In the genomic region with DNA sequence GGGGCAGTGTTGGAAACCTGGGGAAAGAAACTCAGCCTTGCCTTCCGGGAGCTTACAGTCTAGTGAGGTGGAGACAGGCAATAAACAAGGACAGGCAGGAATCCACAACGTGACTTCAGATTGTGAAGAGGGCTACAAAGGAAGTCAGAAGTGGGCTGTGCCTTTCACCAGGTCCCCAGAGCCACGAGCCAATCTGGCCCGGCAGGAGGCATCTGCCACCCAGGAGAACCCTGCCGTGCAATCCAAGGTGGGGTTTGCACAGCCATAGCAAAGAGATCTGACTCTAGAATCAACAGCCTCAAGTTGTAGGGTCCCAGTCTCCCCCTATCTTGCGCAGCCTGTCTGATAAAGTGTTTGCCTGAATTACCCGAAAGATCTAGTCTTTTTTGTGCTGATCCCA, we compare ENCODE assay signal across 16 cellular contexts. TPM values are rescaled to one million over a fixed set of nuclear protein-coding genes. Genes with fewer than 3 reads are reported as not detected.
DNase-seq lines count a peak whose midpoint lies in the region; ATAC-seq and TF ChIP-seq lines count a peak whose summit lies in the region.
"Had no signal": no experiment of that assay in that cellular context is flagged by ENCODE, and none has a peak within 500 bp of the region (broad histone marks: within the 10 kb centered on the region; RNA-seq: fewer than 3 reads in every experiment).

No MANE protein-coding gene starts in this region.

- no peaks in the 10 kb centered on the region for H3K36me3 ChIP-seq in tibial artery
- H3K36me3 ChIP-seq: ovary, spleen had no signal

- no peak overlapping the region for H3K4me3 ChIP-seq in tibial artery
- H3K4me3 ChIP-seq: ovary had no signal

- no peaks in the 10 kb centered on the region for H3K9me3 Mint-ChIP-seq in T-helper 2 cell treated with Interferon-gamma antibody and Interleukin-4, amounts not matched to agents 5 μg/mL and 100 μg/mL, for 36 hours
- H3K9me3 Mint-ChIP-seq in activated CD4-positive, alpha-beta memory T cell treated with anti-CD3 and anti-CD28 coated beads, Interleukin-2, amount 10 ng/mL, durations not matched to agents 7 days and 5 days, result no peaks in the 10 kb centered on the region
- H3K9me3 Mint-ChIP-seq in natural killer cell treated with Interleukin-12 subunit alpha and Interleukin-12 subunit beta and Interleukin-15 and Interleukin-18, amount 100 ng/mL, for 72 hours, result no peaks in the 10 kb centered on the region

- peaks cover 13% of the 10 kb centered on the region for H3K36me3 Mint-ChIP-seq in T-helper 2 cell treated with Interferon-gamma antibody and Interleukin-4, amounts not matched to agents 5 μg/mL and 100 μg/mL, for 36 hours (ENCODE audit: low read depth)
- H3K36me3 Mint-ChIP-seq in activated CD4-positive, alpha-beta memory T cell treated with anti-CD3 and anti-CD28 coated beads, Interleukin-2, amount 10 ng/mL, durations not matched to agents 7 days and 5 days (ENCODE audit: low read depth), result peaks cover 32% of the 10 kb centered on the region
- peaks cover 5% of the 10 kb centered on the region for H3K36me3 Mint-ChIP-seq in natural killer cell treated with Interleukin-12 subunit alpha and Interleukin-12 subunit beta and Interleukin-15 and Interleukin-18, amount 100 ng/mL, for 72 hours

- H3K27ac ChIP-seq in tibial artery, result no peak overlapping the region
- H3K27ac ChIP-seq: ovary, spleen had no signal

- no peak for DNase-seq in T-helper 2 cell treated with Interferon-gamma antibody and Interleukin-4, amounts not matched to agents 5 μg/mL and 100 μg/mL, for 36 hours (ENCODE audit: low spot score)
- DNase-seq in T-helper 2 cell, result no peak
- peak; percentile 9 for DNase-seq in Daoy (ENCODE audit: low read depth)
- DNase-seq in activated CD4-positive, alpha-beta memory T cell treated with anti-CD3 and anti-CD28 coated beads, Interleukin-2, amount 10 ng/mL, durations not matched to agents 7 days and 5 days, result no peak
- DNase-seq in natural killer cell treated with Interleukin-12 subunit alpha and Interleukin-12 subunit beta and Interleukin-15 and Interleukin-18, amount 100 ng/mL, for 72 hours (ENCODE audit: low spot score), result no peak
- DNase-seq in cortex of kidney (lab: John Stamatoyannopoulos, UW), result no peak
- DNase-seq in tibial artery, result no peak
- DNase-seq: aorta; DMS79; effector CD8-positive, alpha-beta T cell; ovary; spleen had no signal

- CTCF ChIA-PET in activated CD4-positive, alpha-beta memory T cell treated with anti-CD3 and anti-CD28 coated beads, Interleukin-2, amount 10 ng/mL, durations not matched to agents 7 days and 5 days (lab: Charles Lee), result interaction anchor here (1.8 to 2.0 kb wide), 2 partner anchors 22 to 163 kb away, joined by 6 to 7 read pairs; no protein-coding TSS in a partner anchor

- ATAC-seq in natural killer cell treated with Interleukin-12 subunit alpha and Interleukin-12 subunit beta and Interleukin-15 and Interleukin-18, amount 100 ng/mL, for 72 hours, result no peak
- ATAC-seq in activated CD4-positive, CD25-positive, alpha-beta regulatory T cell treated with anti-CD3 and anti-CD28 coated beads, Interleukin-2, amount 50 U/mL, for 24 hours, result no peak

- peaks cover 31% of the 10 kb centered on the region for H3K4me1 Mint-ChIP-seq in T-helper 2 cell treated with Interferon-gamma antibody and Interleukin-4, amounts not matched to agents 5 μg/mL and 100 μg/mL, for 36 hours (ENCODE audit: low read depth)
- peaks cover 51% of the 10 kb centered on the region for H3K4me1 Mint-ChIP-seq in activated CD4-positive, alpha-beta memory T cell treated with anti-CD3 and anti-CD28 coated beads, Interleukin-2, amount 10 ng/mL, durations not matched to agents 7 days and 5 days
- peaks cover 49 to 53% of the 10 kb centered on the region in 2 donors for H3K4me1 Mint-ChIP-seq in natural killer cell treated with Interleukin-12 subunit alpha and Interleukin-12 subunit beta and Interleukin-15 and Interleukin-18, amount 100 ng/mL, for 72 hours (ENCODE audit: low read depth in 2 of 2)

- H3K27me3 ChIP-seq in tibial artery, result peaks cover 10 to 98% of the 10 kb centered on the region in 2 donors
- H3K27me3 ChIP-seq: ovary had no signal

- peaks cover 0 to 44% (median 30%) of the 10 kb centered on the region in 4 donors for H3K4me1 ChIP-seq in tibial artery

- H3K27me3 Mint-ChIP-seq in T-helper 2 cell treated with Interferon-gamma antibody and Interleukin-4, amounts not matched to agents 5 μg/mL and 100 μg/mL, for 36 hours (ENCODE audit: low read depth), result peaks cover 92% of the 10 kb centered on the region
- H3K27me3 Mint-ChIP-seq in activated CD4-positive, alpha-beta memory T cell treated with anti-CD3 and anti-CD28 coated beads, Interleukin-2, amount 10 ng/mL, durations not matched to agents 7 days and 5 days, result peaks cover 93% of the 10 kb centered on the region
- peaks cover 69 to 88% of the 10 kb centered on the region in 2 donors for H3K27me3 Mint-ChIP-seq in natural killer cell treated with Interleukin-12 subunit alpha and Interleukin-12 subunit beta and Interleukin-15 and Interleukin-18, amount 100 ng/mL, for 72 hours

- no peak for TF ChIP-seq CTCF in tibial artery (IDR thresholded peaks at IDR 0.05)

- peak overlapping the region; percentile 72 for H3K27ac Mint-ChIP-seq in T-helper 2 cell treated with Interferon-gamma antibody and Interleukin-4, amounts not matched to agents 5 μg/mL and 100 μg/mL, for 36 hours
- peak overlapping the region; percentile 3 for H3K27ac Mint-ChIP-seq in activated CD4-positive, alpha-beta memory T cell treated with anti-CD3 and anti-CD28 coated beads, Interleukin-2, amount 10 ng/mL, durations not matched to agents 7 days and 5 days
- H3K27ac Mint-ChIP-seq in natural killer cell treated with Interleukin-12 subunit alpha and Interleukin-12 subunit beta and Interleukin-15 and Interleukin-18, amount 100 ng/mL, for 72 hours, result no peak overlapping the region

- H3K4me3 Mint-ChIP-seq in T-helper 2 cell treated with Interferon-gamma antibody and Interleukin-4, amounts not matched to agents 5 μg/mL and 100 μg/mL, for 36 hours, result no peak overlapping the region
- peak overlapping the region; percentile 19 for H3K4me3 Mint-ChIP-seq in activated CD4-positive, alpha-beta memory T cell treated with anti-CD3 and anti-CD28 coated beads, Interleukin-2, amount 10 ng/mL, durations not matched to agents 7 days and 5 days
- H3K4me3 Mint-ChIP-seq in natural killer cell treated with Interleukin-12 subunit alpha and Interleukin-12 subunit beta and Interleukin-15 and Interleukin-18, amount 100 ng/mL, for 72 hours, result peak overlapping the region; percentile 73

- H3K9me3 ChIP-seq in tibial artery, result no peaks in the 10 kb centered on the region
- H3K9me3 ChIP-seq: ovary had no signal

- intact Hi-C loops in tibial artery (cut with DNase I; ENCODE audit: low total_unique reads), result loop anchor here (10.0 kb wide), 1 partner anchor 155 kb away; no protein-coding TSS in a partner anchor

- POLR2A ChIA-PET in activated CD4-positive, alpha-beta memory T cell treated with anti-CD3 and anti-CD28 coated beads, Interleukin-2, amount 10 ng/mL, durations not matched to agents 7 days and 5 days (lab: Charles Lee), result no interaction called here

RNA-seq across cellular contexts. Expression of a gene that starts 5.5 kb away (rescaled TPM):
- not detected in 2 replicates for total RNA-seq in Daoy (2014; rRNA removed; shearing (Covaris generic))
- not detected for total RNA-seq in activated CD4-positive, alpha-beta memory T cell treated with anti-CD3 and anti-CD28 coated beads, Interleukin-2, amount 10 ng/mL, durations not matched to agents 7 days and 5 days
- not detected for total RNA-seq in natural killer cell treated with Interleukin-12 subunit alpha and Interleukin-12 subunit beta and Interleukin-15 and Interleukin-18, amount 100 ng/mL, for 72 hours
- total RNA-seq: aorta, fibroblast of villous mesenchyme, lung microvascular endothelial cell, ovary, RPMI7951, spleen had no signal

RNA-seq across cellular contexts. Expression of a gene that starts 18.5 kb away (rescaled TPM):
- 13.3 and 14.9 TPM in 2 replicates for total RNA-seq in Daoy (2014; rRNA removed; shearing (Covaris generic))
- total RNA-seq in activated CD4-positive, alpha-beta memory T cell treated with anti-CD3 and anti-CD28 coated beads, Interleukin-2, amount 10 ng/mL, durations not matched to agents 7 days and 5 days, result 1 to 10 TPM; 9.4 to 9.9 TPM
- total RNA-seq in natural killer cell treated with Interleukin-12 subunit alpha and Interleukin-12 subunit beta and Interleukin-15 and Interleukin-18, amount 100 ng/mL, for 72 hours, result 10 to 100 TPM in 1 of 2 donors, 1 to 10 TPM in 1; 9.6 to 13.8 TPM

Comparison
In these comparisons a context has a peak if more than half of its experiments do, and no peak if none do; other contexts are left out.
1. H3K27ac Mint-ChIP-seq: peak in T-helper 2 cell treated with Interferon-gamma antibody and Interleukin-4, amounts not matched to agents 5 μg/mL and 100 μg/mL, for 36 hours (single experiment) and activated CD4-positive, alpha-beta memory T cell treated with anti-CD3 and anti-CD28 coated beads, Interleukin-2, amount 10 ng/mL, durations not matched to agents 7 days and 5 days (single experiment); none in natural killer cell treated with Interleukin-12 subunit alpha and Interleukin-12 subunit beta and Interleukin-15 and Interleukin-18, amount 100 ng/mL, for 72 hours (0 of 2).